20 cellular contexts compared by ENCODE assay signal in genomic region chr2:144675731-144676130, GRCh38.
DNase-seq lines count a peak whose midpoint lies in the region; ATAC-seq and TF ChIP-seq lines count a peak whose summit lies in the region.
"Had no signal": no experiment of that assay in that cellular context is flagged by ENCODE, and none has a peak within 500 bp of the region (broad histone marks: within the 10 kb centered on the region; RNA-seq: fewer than 3 reads in every experiment).

No MANE protein-coding gene starts in this region.

- H3K79me2 ChIP-seq in GM23338 (replicated peaks; ENCODE audit: insufficient read depth) (no peaks in the 10 kb centered on the region), Karpas-422 (ENCODE audit: low read length) (no peaks in the 10 kb centered on the region)

- DNase-seq in GM23338 (ENCODE audit: low spot score) = no peak
- DNase-seq in Karpas-422 = no peak
- DNase-seq in RWPE1 (ENCODE audit: low spot score) = peak; percentile 38
- peak; percentile 34 to 68 for DNase-seq in foreskin keratinocyte
- DNase-seq in H7 = no peak
- DNase-seq in stimulated activated naive CD8-positive, alpha-beta T cell treated with anti-CD3 and anti-CD28 coated beads, Interleukin-15, amount 100 ng/mL, for 72 hours = no peak
- DNase-seq: Calu3, HCEC 1CT, NCI-H1092, NCI-H1436 treated with DMSO at 0.1 percent for 48 hours, NCI-H187 treated with DMSO at 0.1 percent for 48 hours, NCI-H446, NCI-H524 treated with DMSO at 0.1 percent for 48 hours, NCI-H774, RPMI8226, SHP77 treated with DMSO at 0.1 percent for 48 hours, T-helper 1 cell had no signal

- H3K27ac Mint-ChIP-seq in GM23338 = no peak overlapping the region
- H3K27ac Mint-ChIP-seq in stimulated activated naive CD8-positive, alpha-beta T cell treated with anti-CD3 and anti-CD28 coated beads, Interleukin-15, amount 100 ng/mL, for 72 hours = no peak overlapping the region
- H3K27ac Mint-ChIP-seq: B cell had no signal

- 0 out of 2 replicates have a peak overlapping the region, but pooled peaks have one; percentile 5 for H2AFZ ChIP-seq in GM23338
- peak overlapping the region; percentile 44 for H2AFZ ChIP-seq in Karpas-422 (ENCODE audit: low read length)

- H3K4me2 ChIP-seq in GM23338 (no peak overlapping the region), Karpas-422 (ENCODE audit: low read depth, low read length, poor library complexity, severe bottlenecking) (no peak overlapping the region)
- H3K4me2 ChIP-seq: KMS-11 had no signal

- TF ChIP-seq CTCF in GM23338 (conservative IDR thresholded peaks at IDR 0.05; ENCODE audit: low read depth in 2 of 2) (no peak), RWPE1 (conservative IDR thresholded peaks at IDR 0.05; ENCODE audit: low read depth) (no peak), foreskin keratinocyte (conservative IDR thresholded peaks at IDR 0.05) (no peak)

- no peak overlapping the region for H3K4me3 Mint-ChIP-seq in GM23338
- no peak overlapping the region for H3K4me3 Mint-ChIP-seq in stimulated activated naive CD8-positive, alpha-beta T cell treated with anti-CD3 and anti-CD28 coated beads, Interleukin-15, amount 100 ng/mL, for 72 hours
- H3K4me3 Mint-ChIP-seq: B cell had no signal

- ATAC-seq in GM23338 (no peak), foreskin keratinocyte (peak; percentile 89), GM21526 (IDR thresholded peaks at IDR 0.05; ENCODE audit: low FRiP score, unreplicated experiment) (no peak)
- ATAC-seq in stimulated activated naive CD8-positive, alpha-beta T cell treated with anti-CD3 and anti-CD28 coated beads, Interleukin-15, amount 100 ng/mL, for 72 hours = no peak

- H3K27ac ChIP-seq in GM23338 (ENCODE audit: low read depth) (no peak overlapping the region), Karpas-422 (ENCODE audit: low read length) (peak overlapping the region; percentile 98), RWPE1 (no peak overlapping the region), foreskin keratinocyte (no peak overlapping the region)
- H3K27ac ChIP-seq: KMS-11 had no signal

- H3K36me3 ChIP-seq in GM23338 (ENCODE audit: insufficient read depth) (no peaks in the 10 kb centered on the region), Karpas-422 (ENCODE audit: insufficient read depth, low read length) (no peaks in the 10 kb centered on the region), H7 (replicated peaks; ENCODE audit: control insufficient read depth, insufficient read depth, low read length) (no peaks in the 10 kb centered on the region)

- H3K4me1 Mint-ChIP-seq in GM23338 = no peaks in the 10 kb centered on the region
- H3K4me1 Mint-ChIP-seq in stimulated activated naive CD8-positive, alpha-beta T cell treated with anti-CD3 and anti-CD28 coated beads, Interleukin-15, amount 100 ng/mL, for 72 hours = no peaks in the 10 kb centered on the region

- H4K20me1 ChIP-seq in GM23338 (replicated peaks; ENCODE audit: insufficient read depth) (no peaks in the 10 kb centered on the region), Karpas-422 (ENCODE audit: insufficient read depth, low read depth, low read length) (no peaks in the 10 kb centered on the region)

- no peaks in the 10 kb centered on the region for H3K36me3 Mint-ChIP-seq in GM23338 (ENCODE audit: low read depth)

- POLR2A ChIA-PET in RWPE1 (lab: Yijun Ruan, JAX; ENCODE audit: low non-redundant PET) = no interaction called here

- H3K4me1 ChIP-seq in GM23338 (ENCODE audit: insufficient read depth) = no peaks in the 10 kb centered on the region
- peaks cover 95% of the 10 kb centered on the region for H3K4me1 ChIP-seq in Karpas-422 (ENCODE audit: low read length)
- peaks cover 15% of the 10 kb centered on the region for H3K4me1 ChIP-seq in foreskin keratinocyte

- CTCF ChIA-PET in RWPE1 (lab: Yijun Ruan, JAX) = no interaction called here

- no peaks in the 10 kb centered on the region for H3K27me3 ChIP-seq in GM23338 (ENCODE audit: insufficient read depth)
- H3K27me3 ChIP-seq in Karpas-422 (ENCODE audit: low read length) = no peaks in the 10 kb centered on the region
- no peaks in the 10 kb centered on the region for H3K27me3 ChIP-seq in foreskin keratinocyte
- H3K27me3 ChIP-seq in H7 (ENCODE audit: control insufficient read depth, insufficient read depth, low read length) = no peaks in the 10 kb centered on the region

- H3K9ac ChIP-seq in Karpas-422 (ENCODE audit: low read length) = no peak overlapping the region
- H3K9ac ChIP-seq: KMS-11 had no signal

- no peaks in the 10 kb centered on the region for H3K9me3 Mint-ChIP-seq in GM23338
- peaks cover 0 to 7% of the 10 kb centered on the region in 2 donors for H3K9me3 Mint-ChIP-seq in stimulated activated naive CD8-positive, alpha-beta T cell treated with anti-CD3 and anti-CD28 coated beads, Interleukin-15, amount 100 ng/mL, for 72 hours

- H3K27me3 Mint-ChIP-seq in GM23338 (ENCODE audit: insufficient read depth, low read depth, poor library complexity) = peaks cover 2% of the 10 kb centered on the region
- no peaks in the 10 kb centered on the region for H3K27me3 Mint-ChIP-seq in stimulated activated naive CD8-positive, alpha-beta T cell treated with anti-CD3 and anti-CD28 coated beads, Interleukin-15, amount 100 ng/mL, for 72 hours
- H3K27me3 Mint-ChIP-seq: B cell had no signal

- H3F3A ChIP-seq in GM23338 (replicated peaks; ENCODE audit: low read depth) = no peaks in the 10 kb centered on the region

- H3K9me3 ChIP-seq in Karpas-422 (ENCODE audit: low read length) = no peaks in the 10 kb centered on the region

- no peak overlapping the region for H3K4me3 ChIP-seq in GM23338
- H3K4me3 ChIP-seq in Karpas-422 (ENCODE audit: low read length) = no peak overlapping the region
- no peak overlapping the region for H3K4me3 ChIP-seq in H7 (ENCODE audit: insufficient read depth, low read depth, low read length)

- H3K9me2 ChIP-seq in GM23338 (ENCODE audit: insufficient read depth) (0 out of 2 replicates have a peak, but pooled peaks cover 6% of the 10 kb centered on the region), Karpas-422 (replicated peaks; ENCODE audit: insufficient read depth, low read length) (no peaks in the 10 kb centered on the region)

TF ChIP-seq in GM23338, 12 proteins besides CTCF, POLR2A, EP300 and RAD21 (continues in another document):
- TF ChIP-seq NANOG (IDR thresholded peaks at IDR 0.05; ENCODE audit: borderline replicate concordance) (no peak), ZNF331 (CRISPR knock-in tag; IDR thresholded peaks at IDR 0.05; ENCODE audit: low read depth) (no peak), JUNB (IDR thresholded peaks at IDR 0.05; ENCODE audit: unreplicated experiment) (no peak), CREB1 (CRISPR knock-in tag; IDR thresholded peaks at IDR 0.05; ENCODE audit: low read depth) (no peak), POLR2AphosphoS5 (IDR thresholded peaks at IDR 0.05; ENCODE audit: low read depth) (no peak), EZH2phosphoT487 (IDR thresholded peaks at IDR 0.05; ENCODE audit: unreplicated experiment) (no peak)

Comparison
In these comparisons a context has a peak if more than half of its experiments do, and no peak if none do; other contexts are left out.
1. DNase-seq: peak in RWPE1 (single experiment) and foreskin keratinocyte (2 of 2); none in GM23338 (single experiment), Karpas-422 (single experiment), H7 (single experiment) and stimulated activated naive CD8-positive, alpha-beta T cell treated with anti-CD3 and anti-CD28 coated beads, Interleukin-15, amount 100 ng/mL, for 72 hours (0 of 2).